In the genomic region with DNA sequence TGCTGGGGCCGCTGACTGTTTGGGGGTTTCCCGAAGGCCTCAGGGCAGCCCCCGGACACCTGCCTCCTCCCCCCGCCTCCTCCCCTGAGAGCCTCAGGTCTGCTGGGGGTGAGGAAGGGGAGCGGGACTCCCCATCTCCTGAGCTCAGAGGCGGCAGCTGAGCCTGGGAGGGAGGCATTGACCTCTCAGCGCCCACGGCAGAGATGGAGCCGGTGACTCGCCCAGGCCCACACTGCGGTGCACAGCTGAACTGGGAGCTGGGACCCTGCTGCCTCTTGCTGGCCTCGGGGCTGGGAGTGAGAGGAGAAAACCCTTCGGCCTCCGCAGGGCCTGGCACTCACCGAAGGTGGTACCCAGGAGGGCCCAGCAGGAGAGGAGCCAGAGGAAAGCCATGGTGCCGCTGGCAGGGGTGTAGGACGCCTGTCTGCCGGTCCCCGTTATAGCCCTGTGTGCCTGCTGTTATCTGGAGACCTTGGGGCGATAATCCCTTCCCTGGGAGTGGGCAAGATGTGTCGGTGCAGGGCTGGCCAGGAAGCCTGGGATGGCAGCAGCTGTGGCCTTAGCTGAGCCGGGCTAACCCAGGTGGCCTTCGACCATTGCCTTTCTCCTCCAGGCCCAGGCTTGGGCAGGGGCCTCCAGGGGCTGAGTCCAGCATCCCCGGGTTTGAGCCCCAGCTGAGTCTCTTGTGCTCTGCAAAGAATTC, we compare ENCODE assay signal across 1 cellular context.
TF ChIP-seq lines count a peak whose summit lies in the region.

A gene (minus strand): TSS at position 413 of the 703 bp plus-strand sequence. CDS start 20 bp downstream, at position 393.

TF ChIP-seq in HepG2, 621 proteins besides CTCF, POLR2A, EP300 and RAD21:
- no peak for TF ChIP-seq RFXANK (CRISPR knock-in tag; IDR thresholded peaks at IDR 0.05)
- TF ChIP-seq, protein P1, sequence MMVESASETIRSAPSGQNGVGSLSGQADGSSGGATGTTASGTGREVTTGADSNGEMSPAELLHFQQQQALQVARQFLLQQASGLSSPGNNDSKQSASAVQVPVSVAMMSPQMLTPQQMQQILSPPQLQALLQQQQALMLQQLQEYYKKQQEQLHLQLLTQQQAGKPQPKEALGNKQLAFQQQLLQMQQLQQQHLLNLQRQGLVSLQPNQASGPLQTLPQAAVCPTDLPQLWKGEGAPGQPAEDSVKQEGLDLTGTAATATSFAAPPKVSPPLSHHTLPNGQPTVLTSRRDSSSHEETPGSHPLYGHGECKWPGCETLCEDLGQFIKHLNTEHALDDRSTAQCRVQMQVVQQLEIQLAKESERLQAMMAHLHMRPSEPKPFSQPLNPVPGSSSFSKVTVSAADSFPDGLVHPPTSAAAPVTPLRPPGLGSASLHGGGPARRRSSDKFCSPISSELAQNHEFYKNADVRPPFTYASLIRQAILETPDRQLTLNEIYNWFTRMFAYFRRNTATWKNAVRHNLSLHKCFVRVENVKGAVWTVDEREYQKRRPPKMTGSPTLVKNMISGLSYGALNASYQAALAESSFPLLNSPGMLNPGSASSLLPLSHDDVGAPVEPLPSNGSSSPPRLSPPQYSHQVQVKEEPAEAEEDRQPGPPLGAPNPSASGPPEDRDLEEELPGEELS (CRISPR knock-in tag; IDR thresholded peaks at IDR 0.05) = no peak
- no peak for TF ChIP-seq HHEX (CRISPR knock-in tag; IDR thresholded peaks at IDR 0.05)
- TF ChIP-seq MLLT10 (CRISPR knock-in tag; IDR thresholded peaks at IDR 0.05) = no peak
- TF ChIP-seq ZBTB42 (CRISPR knock-in tag; IDR thresholded peaks at IDR 0.05) = no peak
- TF ChIP-seq CBX2 (IDR thresholded peaks at IDR 0.05; ENCODE audit: low read depth, low read length) = no peak
- TF ChIP-seq CBX2 (CRISPR knock-in tag; IDR thresholded peaks at IDR 0.05; ENCODE audit: low read depth) = no peak
- no peak for TF ChIP-seq ZNF234 (CRISPR knock-in tag; conservative IDR thresholded peaks at IDR 0.05)
- TF ChIP-seq ZNF205 (CRISPR knock-in tag; IDR thresholded peaks at IDR 0.05) = no peak
